9 cellular contexts compared by ENCODE assay signal in genomic region chrX:23756165-23756564, GRCh38. TPM values are rescaled to one million over a fixed set of nuclear protein-coding genes. Genes with fewer than 3 reads are reported as not detected.
DNase-seq lines count a peak whose midpoint lies in the region; ATAC-seq and TF ChIP-seq lines count a peak whose summit lies in the region.
"Had no signal": no experiment of that assay in that cellular context is flagged by ENCODE, and none has a peak within 500 bp of the region (broad histone marks: within the 10 kb centered on the region; RNA-seq: fewer than 3 reads in every experiment).

No MANE protein-coding gene starts in this region.

- TF ChIP-seq CTCF in CD14-positive monocyte (IDR thresholded peaks at IDR 0.05) (peak; percentile 68), hepatocyte (IDR thresholded peaks at IDR 0.05; ENCODE audit: poor library complexity) (peak; percentile 67)

- no peak overlapping the region for H3K27ac ChIP-seq in hepatocyte
- H3K27ac ChIP-seq: SK-N-MC had no signal

- H2AFZ ChIP-seq in hepatocyte, result no peak overlapping the region

- no peaks in the 10 kb centered on the region for H3K27me3 ChIP-seq in hepatocyte

- intact Hi-C loops in CD14-positive monocyte (cut with micrococcal nuclease), result no loop called here

- peak overlapping the region in 6 of 7 donors; percentile 9 to 86 (median 68) for H3K27ac Mint-ChIP-seq in CD14-positive monocyte

- no peaks in the 10 kb centered on the region for H3K36me3 Mint-ChIP-seq in CD14-positive monocyte

- H3K4me1 ChIP-seq in hepatocyte (ENCODE audit: insufficient read depth), result no peaks in the 10 kb centered on the region

- H3K9me3 ChIP-seq in hepatocyte (ENCODE audit: low read depth), result no peaks in the 10 kb centered on the region

- no peaks in the 10 kb centered on the region for H3K36me3 ChIP-seq in hepatocyte (replicated peaks; ENCODE audit: insufficient read depth, low read depth)

- WGBS in hepatocyte (ENCODE audit: low lambda C conversion rate, missing lambda C conversion rate), result 3% methylated on average over 4 of the region's 4 CpGs

- in situ Hi-C loops in SK-MEL-5 (cut with HindIII; ENCODE audit: low pct_unique_long_range_greater_than_20kb, low sequenced_read_pairs), result no loop called here

- peaks cover 0 to 14% (median 0%) of the 10 kb centered on the region in 3 donors for H3K27me3 Mint-ChIP-seq in CD14-positive monocyte (ENCODE audit: low read depth in 3 of 3)

- H3K4me3 ChIP-seq in hepatocyte, result no peak overlapping the region
- H3K4me3 ChIP-seq: SK-N-MC had no signal

- H3K9me2 ChIP-seq in hepatocyte (replicated peaks; ENCODE audit: insufficient read depth), result no peaks in the 10 kb centered on the region

- no peak overlapping the region for H3K4me2 ChIP-seq in hepatocyte

- ATAC-seq in GM18909 (IDR thresholded peaks at IDR 0.05; ENCODE audit: poor library complexity, unreplicated experiment), result peak; percentile 78
- no peak for ATAC-seq in HG03457 (IDR thresholded peaks at IDR 0.05; ENCODE audit: unreplicated experiment)

- H4K20me1 ChIP-seq in hepatocyte (ENCODE audit: insufficient read depth, poor library complexity, severe bottlenecking), result no peaks in the 10 kb centered on the region

- H3K9me3 Mint-ChIP-seq in CD14-positive monocyte, result peaks cover 0 to 3% (median 0%) of the 10 kb centered on the region in 7 donors

- peaks cover 4% of the 10 kb centered on the region for H3K4me1 Mint-ChIP-seq in CD14-positive monocyte

- H3K4me3 Mint-ChIP-seq in CD14-positive monocyte, result peak overlapping the region; percentile 54 to 81

- DNase-seq in CD14-positive monocyte (ENCODE audit: low spot score) (peak; percentile 71), HT1080 (ENCODE audit: low read depth) (peak; percentile 5), SK-MEL-5 (ENCODE audit: low read depth, low spot score) (peak; percentile 74), hepatocyte (ENCODE audit: low spot score) (peak; percentile 82)
- DNase-seq in activated naive CD4-positive, alpha-beta T cell (lab: John Stamatoyannopoulos, UW), result peak in 3 of 4 experiments; percentile 2 to 34 (median 15)
- peak; percentile 33 to 48 for DNase-seq in stimulated activated CD4-positive, alpha-beta T cell treated with anti-CD3 and anti-CD28 coated beads, Interleukin-15, amount 100 ng/mL, for 48 hours (ENCODE audit: low read depth in 2 of 2)

- H3K79me2 ChIP-seq in hepatocyte, result no peaks in the 10 kb centered on the region

RNA-seq across cellular contexts. Expression of gene ACOT9, which starts 13.1 kb away (rescaled TPM):
- polyA plus RNA-seq in CD14-positive monocyte, result 10 to 100 TPM; 49.2 to 51.8 TPM
- total RNA-seq in HT1080 (2014; rRNA removed; shearing (Covaris generic)), result 44.6 and 48.1 TPM in 2 replicates
- 47.0 and 51.2 TPM in 2 replicates for polyA plus RNA-seq in HT1080 (2015; cell fraction: cytosol; rRNA removed)
- polyA plus RNA-seq in HT1080 (2015; cell fraction: nucleus; rRNA removed), result 114 and 120 TPM in 2 replicates
- 43.4 and 48.3 TPM in 2 replicates for total RNA-seq in SK-MEL-5 (2014; rRNA removed; shearing (Covaris generic))
- polyA plus RNA-seq in SK-MEL-5 (2015; cell fraction: cytosol; rRNA removed), result 27.7 and 34.7 TPM in 2 replicates
- 150 and 167 TPM in 2 replicates for polyA plus RNA-seq in SK-MEL-5 (2015; cell fraction: nucleus; rRNA removed)
- 26.9 and 38.5 TPM in 2 replicates for total RNA-seq in hepatocyte
- 35.9 and 47.6 TPM in 2 replicates for polyA plus RNA-seq in hepatocyte

RNA-seq across cellular contexts. Expression of gene SAT1, which starts 26.8 kb away (rescaled TPM):
- polyA plus RNA-seq in CD14-positive monocyte, result 100 to 1,000 TPM; 897 to 970 TPM
- total RNA-seq in HT1080 (2014; rRNA removed; shearing (Covaris generic)), result 26.0 and 31.9 TPM in 2 replicates
- 37.7 and 49.4 TPM in 2 replicates for polyA plus RNA-seq in HT1080 (2015; cell fraction: cytosol; rRNA removed)
- polyA plus RNA-seq in HT1080 (2015; cell fraction: nucleus; rRNA removed), result 297 and 329 TPM in 2 replicates
- 480 and 515 TPM in 2 replicates for total RNA-seq in SK-MEL-5 (2014; rRNA removed; shearing (Covaris generic))
- 235 and 261 TPM in 2 replicates for polyA plus RNA-seq in SK-MEL-5 (2015; cell fraction: cytosol; rRNA removed)
- 8,783 and 10,421 TPM in 2 replicates for polyA plus RNA-seq in SK-MEL-5 (2015; cell fraction: nucleus; rRNA removed)
- 1,753 and 1,822 TPM in 2 replicates for total RNA-seq in hepatocyte
- polyA plus RNA-seq in hepatocyte, result 2,173 and 2,458 TPM in 2 replicates

Comparison
In these comparisons a context has a peak if more than half of its experiments do, and no peak if none do; other contexts are left out.
1. DNase-seq: peak in every context shown above with its lines; median percentile 82 in hepatocyte; 74 in SK-MEL-5; 71 in CD14-positive monocyte; 40 in stimulated activated CD4-positive, alpha-beta T cell treated with anti-CD3 and anti-CD28 coated beads, Interleukin-15, amount 100 ng/mL, for 48 hours; 15 in activated naive CD4-positive, alpha-beta T cell; 5 in HT1080.
2. RNA of gene SAT1, which starts 26.8 kb away (total RNA-seq): 1,753 to 1,822 TPM in hepatocyte and 480 to 515 TPM in SK-MEL-5; 26.0 to 31.9 TPM in HT1080; every median in the first group is over 10 times any median in the second.